ENCODE assay signal across 22 cellular contexts in genomic region chr15:57557267-57557666, GRCh38. TPM values are rescaled to one million over a fixed set of nuclear protein-coding genes. Genes with fewer than 3 reads are reported as not detected.
"Had no signal": no experiment of that assay in that cellular context is flagged by ENCODE, and none has a peak within 500 bp of the region (broad histone marks: within the 10 kb centered on the region; RNA-seq: fewer than 3 reads in every experiment).

No MANE protein-coding gene starts in this region.

- ATAC-seq: effector memory CD8-positive, alpha-beta T cell; esophagus mucosa; gastrocnemius medialis; heart right ventricle; left cardiac atrium; left lung; left ventricle myocardium superior; lower lobe of right lung; mucosa of descending colon; naive thymus-derived CD8-positive, alpha-beta T cell had no signal

- DNase-seq: cortex of kidney; effector CD8-positive, alpha-beta T cell; effector memory CD8-positive, alpha-beta T cell; endodermal cell; erythroblast; esophagus squamous epithelium; foreskin fibroblast; foreskin melanocyte; gastrocnemius medialis; glutamatergic neuron; head of caudate nucleus; heart right ventricle; hippocampal formation; left cardiac atrium; left lung; left ventricle myocardium superior; lower lobe of right lung; mesenchymal stem cell; mucosa of descending colon; naive B cell; naive thymus-derived CD8-positive, alpha-beta T cell had no signal

RNA-seq across cellular contexts. Expression of gene MYZAP, which starts 34.4 kb away (rescaled TPM):
- total RNA-seq: naive thymus-derived CD8-positive, alpha-beta T cell had no signal
